In genomic region chr11:65961267-65962135, GRCh38 we compare ENCODE assay signal across 8 cellular contexts. TPM values are rescaled to one million over a fixed set of nuclear protein-coding genes. Genes with fewer than 3 reads are reported as not detected.
DNase-seq lines count a peak whose midpoint lies in the region; ATAC-seq and TF ChIP-seq lines count a peak whose summit lies in the region.

Gene SART1 (plus strand): TSS chr11:65961734. CDS start chr11:65961781, 47 bp downstream.

- H3F3A ChIP-seq in PC-3 (ENCODE audit: low read length, unreplicated experiment), result no peaks in the 10 kb centered on the region

- intact Hi-C loops in PC-3 (cut with micrococcal nuclease), result loop anchor here (1.0 kb wide), 1 partner anchor 41 kb away; the partner anchor contains the start of genes BANF1 and EIF1AD

- peak within 1 kb of the TSS; percentile 66 for H3K27ac ChIP-seq in PC-3 (ENCODE audit: low read length)

- TSS peak; percentile 99 for BruUV-seq in PC-3 (replicated peaks; lab: Mats Ljungman, UMichigan)

- peaks cover 8% of the 10 kb centered on the region for H3K4me1 ChIP-seq in PC-3 (ENCODE audit: insufficient read depth, low read length)

- peak; percentile 70 for ATAC-seq in GM21529 (IDR thresholded peaks at IDR 0.05; ENCODE audit: unreplicated experiment)
- ATAC-seq in PC-3, result peak; percentile 96

- no peaks in the 10 kb centered on the region for H3K27me3 ChIP-seq in PC-3 (ENCODE audit: low read length)

- H3K4me3 ChIP-seq in Jurkat, Clone E6-1 (ENCODE audit: low read length), result peak within 1 kb of the TSS; percentile 96
- peak within 1 kb of the TSS; percentile 95 for H3K4me3 ChIP-seq in PC-3 (ENCODE audit: low read length)

- H3K4me2 ChIP-seq in PC-3 (ENCODE audit: low read length), result peak within 1 kb of the TSS; percentile 84

- H3K9ac ChIP-seq in PC-3 (ENCODE audit: low read length), result peak within 1 kb of the TSS; percentile 94

- peak within 1 kb of the TSS; percentile 81 for H2AFZ ChIP-seq in PC-3 (ENCODE audit: low read length)

- H3K36me3 ChIP-seq in PC-3 (ENCODE audit: low read depth, low read length), result peaks cover 24% of the 10 kb centered on the region

- H4K20me1 ChIP-seq in PC-3 (ENCODE audit: low read length), result peaks cover 5% of the 10 kb centered on the region; the same call in 1 of the 2 replicates

- H3K79me2 ChIP-seq in PC-3 (ENCODE audit: low read length), result peaks cover 39% of the 10 kb centered on the region

- POLR2A ChIA-PET in PC-3 (lab: Charles Lee; ENCODE audit: unreplicated experiment), result no interaction called here

- CTCF ChIA-PET in PC-3 (lab: Charles Lee), result interaction anchor here (0.7 kb wide), 1 partner anchor 351 kb away, joined by 3 read pairs; no protein-coding TSS in a partner anchor

- no peak for TF ChIP-seq CTCF in PC-3 (conservative IDR thresholded peaks at IDR 0.05; ENCODE audit: low read depth, low read length)

- H3K9me3 ChIP-seq in PC-3 (ENCODE audit: low read length), result no peaks in the 10 kb centered on the region

- H3K9me2 ChIP-seq in PC-3 (replicated peaks; ENCODE audit: low read length), result no peaks in the 10 kb centered on the region

- DNase-seq in DMS 273 treated with DMSO at 0.1 percent for 48 hours (lab: John Stamatoyannopoulos, UW) (peak; percentile 85), PC-3 (peak; percentile 98), activated T-cell treated with anti-CD3 and anti-CD28 coated beads for 4 hours (peak; percentile 89), epidermal melanocyte (ENCODE audit: insufficient read length, low spot score) (peak; percentile 100), middle frontal gyrus (ENCODE audit: extremely low spot score, low spot score) (peak; percentile 98)
- DNase-seq in Jurkat, Clone E6-1 (ENCODE audit: low read depth, low spot score), result peak; percentile 98
- DNase-seq in stimulated activated CD8-positive, alpha-beta memory T cell treated with anti-CD3 and anti-CD28 coated beads, Interleukin-2, amount 100 ng/mL, for 1 hour (ENCODE audit: low read depth in 2 of 2), result peak; percentile 91 to 93

RNA-seq across cellular contexts. Expression of gene SART1, which starts in this region (rescaled TPM):
- 122 TPM for polyA plus RNA-seq in Jurkat, Clone E6-1 (2012; ENCODE audit: insufficient read depth, insufficient read length)
- 240 and 267 TPM in 2 replicates for total RNA-seq in PC-3 (2014; rRNA removed)

Comparison
In these comparisons a context has a peak if more than half of its experiments do, and no peak if none do; other contexts are left out.
1. Peak in every context shown above with its lines: DNase-seq, ATAC-seq, H3K4me3 ChIP-seq and H3K27ac ChIP-seq.